26 cellular contexts compared by ENCODE assay signal in the genomic region with DNA sequence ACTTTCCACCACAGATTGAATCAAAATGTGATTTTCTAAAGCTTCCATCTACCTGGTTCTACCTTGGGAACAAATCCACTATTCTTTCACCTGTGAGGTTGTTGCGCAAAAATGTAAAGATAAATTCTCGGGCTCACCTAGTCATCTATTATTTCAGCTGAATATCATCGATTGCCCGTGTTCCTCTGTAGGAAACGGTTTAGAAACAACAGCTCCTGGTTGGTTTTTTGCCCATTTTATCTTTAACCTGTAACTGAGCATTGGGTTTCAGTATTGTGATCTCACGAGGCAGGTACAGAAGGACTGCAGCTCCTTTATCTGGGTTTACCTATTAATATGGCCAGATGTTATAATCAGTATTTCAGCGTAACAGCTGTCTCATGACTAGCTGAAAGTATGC.
"Had no signal": no experiment of that assay in that cellular context is flagged by ENCODE, and none has a peak within 500 bp of the region (broad histone marks: within the 10 kb centered on the region; RNA-seq: fewer than 3 reads in every experiment).

No MANE protein-coding gene starts in this region.

- H3K9me3 ChIP-seq: esophagus squamous epithelium, gastrocnemius medialis, heart right ventricle, left lung, lower lobe of right lung, mucosa of descending colon had no signal

- H3K27me3 Mint-ChIP-seq: dendritic cell treated with granulocyte-macrophage colony-stimulating factor and Interleukin-4, amounts not matched to agents 40 ng/mL and 50 ng/mL, for 4 days; effector memory CD8-positive, alpha-beta T cell; naive B cell; naive thymus-derived CD8-positive, alpha-beta T cell had no signal

- ATAC-seq: effector memory CD8-positive, alpha-beta T cell; esophagus mucosa; gastrocnemius medialis; heart right ventricle; left cardiac atrium; left lung; left ventricle myocardium superior; lower lobe of right lung; mucosa of descending colon; naive thymus-derived CD8-positive, alpha-beta T cell had no signal

- H3K9me3 Mint-ChIP-seq: dendritic cell treated with granulocyte-macrophage colony-stimulating factor and Interleukin-4, amounts not matched to agents 40 ng/mL and 50 ng/mL, for 4 days; effector memory CD8-positive, alpha-beta T cell; endodermal cell; mesothelial cell of epicardium; naive B cell; naive thymus-derived CD8-positive, alpha-beta T cell had no signal

- H3K4me1 ChIP-seq: esophagus squamous epithelium, gastrocnemius medialis, heart right ventricle, left lung, lower lobe of right lung had no signal

- H3K27ac ChIP-seq: epithelial cell of prostate, esophagus squamous epithelium, gastrocnemius medialis, heart right ventricle, left lung, lower lobe of right lung had no signal

- H3K4me3 Mint-ChIP-seq: dendritic cell treated with granulocyte-macrophage colony-stimulating factor and Interleukin-4, amounts not matched to agents 40 ng/mL and 50 ng/mL, for 4 days; effector memory CD8-positive, alpha-beta T cell; endodermal cell; mesothelial cell of epicardium; naive B cell; naive thymus-derived CD8-positive, alpha-beta T cell had no signal

- FAIRE-seq: endometrium, keratinocyte had no signal

- H3K27ac Mint-ChIP-seq: dendritic cell treated with granulocyte-macrophage colony-stimulating factor and Interleukin-4, amounts not matched to agents 40 ng/mL and 50 ng/mL, for 4 days; effector memory CD8-positive, alpha-beta T cell; endodermal cell; mesothelial cell of epicardium had no signal

- H3K27me3 ChIP-seq: esophagus squamous epithelium, gastrocnemius medialis, heart right ventricle, left lung had no signal

- DNase-seq: cortex of kidney; effector CD8-positive, alpha-beta T cell; effector memory CD8-positive, alpha-beta T cell; endodermal cell; esophagus squamous epithelium; foreskin fibroblast; foreskin melanocyte; gastrocnemius medialis; glutamatergic neuron; head of caudate nucleus; heart right ventricle; hippocampal formation; left cardiac atrium; left lung; left ventricle myocardium superior; lower lobe of right lung; mesenchymal stem cell; mucosa of descending colon; naive B cell; naive thymus-derived CD8-positive, alpha-beta T cell had no signal

- H3K4me3 ChIP-seq: esophagus squamous epithelium, gastrocnemius medialis, heart right ventricle, left lung, lower lobe of right lung, mucosa of descending colon had no signal
